ENCODE assay signal across 1 cellular context in genomic region chr2:206856474-206856873, GRCh38.
TF ChIP-seq lines count a peak whose summit lies in the region.

No MANE protein-coding gene starts in this region.

TF ChIP-seq in IMR-90, 13 proteins besides CTCF, POLR2A, EP300 and RAD21 (continued from another document):
- no peak for TF ChIP-seq USF2 (IDR thresholded peaks at IDR 0.05; ENCODE audit: low read depth, low read length)
